Comparison of ENCODE assay signal across 27 cellular contexts in the genomic region with DNA sequence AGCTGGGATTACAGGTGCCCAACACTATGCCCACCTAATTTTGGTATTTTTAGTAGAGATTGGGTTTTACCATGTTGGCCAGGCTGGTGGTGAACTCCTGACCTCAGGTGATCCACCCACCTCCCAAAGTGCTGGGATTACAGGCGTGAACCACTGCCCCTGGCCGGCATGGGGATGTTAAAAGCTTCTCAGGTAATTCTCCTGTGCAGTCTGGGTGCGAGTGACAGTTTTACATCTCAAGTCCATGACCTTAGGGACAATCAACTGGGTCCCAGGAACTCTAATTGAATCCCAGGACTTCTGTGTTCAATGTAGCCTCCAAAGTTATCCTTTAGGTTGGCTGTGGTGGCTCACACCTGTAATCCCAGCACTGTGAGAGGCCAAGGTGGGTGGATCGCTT.
"Had no signal": no experiment of that assay in that cellular context is flagged by ENCODE, and none has a peak within 500 bp of the region (broad histone marks: within the 10 kb centered on the region; RNA-seq: fewer than 3 reads in every experiment).

No MANE protein-coding gene starts in this region.

- H3K27me3 ChIP-seq: colonic mucosa, esophagus squamous epithelium, foreskin keratinocyte, gastrocnemius medialis had no signal

- H3K4me3 Mint-ChIP-seq: dendritic cell treated with granulocyte-macrophage colony-stimulating factor and Interleukin-4, amounts not matched to agents 40 ng/mL and 50 ng/mL, for 4 days; effector memory CD8-positive, alpha-beta T cell; endodermal cell had no signal

- H3K27ac Mint-ChIP-seq: dendritic cell treated with granulocyte-macrophage colony-stimulating factor and Interleukin-4, amounts not matched to agents 40 ng/mL and 50 ng/mL, for 4 days; effector memory CD8-positive, alpha-beta T cell; endodermal cell had no signal

- H3K27ac ChIP-seq: colonic mucosa, dorsolateral prefrontal cortex, epithelial cell of prostate, foreskin keratinocyte had no signal

- FAIRE-seq: colon, endometrium, endothelial cell of umbilical vein, frontal cortex had no signal

- H3K4me1 ChIP-seq: colonic mucosa, esophagus squamous epithelium, gastrocnemius medialis, gastroesophageal sphincter had no signal

- H3K36me3 ChIP-seq: colonic mucosa, esophagus squamous epithelium, gastrocnemius medialis, gastroesophageal sphincter, heart left ventricle, heart right ventricle had no signal

- ATAC-seq: effector memory CD8-positive, alpha-beta T cell; esophagus mucosa; foreskin keratinocyte; gastrocnemius medialis; gastroesophageal sphincter had no signal

- H3K9me3 ChIP-seq: colonic mucosa, gastrocnemius medialis had no signal

- H3K4me1 Mint-ChIP-seq: endodermal cell had no signal

- H3K4me3 ChIP-seq: colonic mucosa, coronary artery, dorsolateral prefrontal cortex, esophagus squamous epithelium, gastrocnemius medialis, gastroesophageal sphincter, heart left ventricle, heart right ventricle had no signal

- DNase-seq: colonic mucosa; cortex of kidney; dermis blood vessel endothelial cell; dorsolateral prefrontal cortex; effector CD4-positive, alpha-beta T cell; effector CD8-positive, alpha-beta T cell; effector memory CD4-positive, alpha-beta T cell; effector memory CD8-positive, alpha-beta T cell; endodermal cell; erythroblast; esophagus squamous epithelium; foreskin keratinocyte; foreskin melanocyte; gastrocnemius medialis; glutamatergic neuron; head of caudate nucleus; heart left ventricle; heart right ventricle had no signal
